1 cellular context compared by ENCODE assay signal in genomic region chr14:69289811-69290520, GRCh38.
TF ChIP-seq lines count a peak whose summit lies in the region.

No MANE protein-coding gene starts in this region.

TF ChIP-seq in SK-N-SH, 30 proteins besides CTCF, POLR2A, EP300 and RAD21 (continued from another document):
- TF ChIP-seq, protein P1, sequence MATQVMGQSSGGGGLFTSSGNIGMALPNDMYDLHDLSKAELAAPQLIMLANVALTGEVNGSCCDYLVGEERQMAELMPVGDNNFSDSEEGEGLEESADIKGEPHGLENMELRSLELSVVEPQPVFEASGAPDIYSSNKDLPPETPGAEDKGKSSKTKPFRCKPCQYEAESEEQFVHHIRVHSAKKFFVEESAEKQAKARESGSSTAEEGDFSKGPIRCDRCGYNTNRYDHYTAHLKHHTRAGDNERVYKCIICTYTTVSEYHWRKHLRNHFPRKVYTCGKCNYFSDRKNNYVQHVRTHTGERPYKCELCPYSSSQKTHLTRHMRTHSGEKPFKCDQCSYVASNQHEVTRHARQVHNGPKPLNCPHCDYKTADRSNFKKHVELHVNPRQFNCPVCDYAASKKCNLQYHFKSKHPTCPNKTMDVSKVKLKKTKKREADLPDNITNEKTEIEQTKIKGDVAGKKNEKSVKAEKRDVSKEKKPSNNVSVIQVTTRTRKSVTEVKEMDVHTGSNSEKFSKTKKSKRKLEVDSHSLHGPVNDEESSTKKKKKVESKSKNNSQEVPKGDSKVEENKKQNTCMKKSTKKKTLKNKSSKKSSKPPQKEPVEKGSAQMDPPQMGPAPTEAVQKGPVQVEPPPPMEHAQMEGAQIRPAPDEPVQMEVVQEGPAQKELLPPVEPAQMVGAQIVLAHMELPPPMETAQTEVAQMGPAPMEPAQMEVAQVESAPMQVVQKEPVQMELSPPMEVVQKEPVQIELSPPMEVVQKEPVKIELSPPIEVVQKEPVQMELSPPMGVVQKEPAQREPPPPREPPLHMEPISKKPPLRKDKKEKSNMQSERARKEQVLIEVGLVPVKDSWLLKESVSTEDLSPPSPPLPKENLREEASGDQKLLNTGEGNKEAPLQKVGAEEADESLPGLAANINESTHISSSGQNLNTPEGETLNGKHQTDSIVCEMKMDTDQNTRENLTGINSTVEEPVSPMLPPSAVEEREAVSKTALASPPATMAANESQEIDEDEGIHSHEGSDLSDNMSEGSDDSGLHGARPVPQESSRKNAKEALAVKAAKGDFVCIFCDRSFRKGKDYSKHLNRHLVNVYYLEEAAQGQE (IDR thresholded peaks at IDR 0.05; ENCODE audit: low read depth, low read length): no peak
- TF ChIP-seq, protein P2, sequence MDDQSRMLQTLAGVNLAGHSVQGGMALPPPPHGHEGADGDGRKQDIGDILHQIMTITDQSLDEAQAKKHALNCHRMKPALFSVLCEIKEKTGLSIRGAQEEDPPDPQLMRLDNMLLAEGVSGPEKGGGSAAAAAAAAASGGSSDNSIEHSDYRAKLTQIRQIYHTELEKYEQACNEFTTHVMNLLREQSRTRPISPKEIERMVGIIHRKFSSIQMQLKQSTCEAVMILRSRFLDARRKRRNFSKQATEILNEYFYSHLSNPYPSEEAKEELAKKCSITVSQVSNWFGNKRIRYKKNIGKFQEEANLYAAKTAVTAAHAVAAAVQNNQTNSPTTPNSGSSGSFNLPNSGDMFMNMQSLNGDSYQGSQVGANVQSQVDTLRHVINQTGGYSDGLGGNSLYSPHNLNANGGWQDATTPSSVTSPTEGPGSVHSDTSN (IDR thresholded peaks at IDR 0.05): no peak
- TF ChIP-seq SMC3 (IDR thresholded peaks at IDR 0.05; ENCODE audit: low read depth, low read length) (no peak), MEF2A (IDR thresholded peaks at IDR 0.05; ENCODE audit: borderline replicate concordance, low read depth) (no peak), TAF1 (IDR thresholded peaks at IDR 0.05; ENCODE audit: borderline replicate concordance, low read depth, low read length) (no peak), JUND (IDR thresholded peaks at IDR 0.05) (no peak)
